1 cellular context compared by ENCODE assay signal in genomic region chr1:11040105-11040429, GRCh38. TPM values are rescaled to one million over a fixed set of nuclear protein-coding genes. Genes with fewer than 3 reads are reported as not detected.
"Had no signal": no experiment of that assay in that cellular context is flagged by ENCODE, and none has a peak within 500 bp of the region (broad histone marks: within the 10 kb centered on the region; RNA-seq: fewer than 3 reads in every experiment).

No MANE protein-coding gene starts in this region.

RNA-seq across cellular contexts. Expression of gene MASP2, which starts 7.0 kb away (rescaled TPM):
- total RNA-seq: G401 had no signal
